In the genomic region with DNA sequence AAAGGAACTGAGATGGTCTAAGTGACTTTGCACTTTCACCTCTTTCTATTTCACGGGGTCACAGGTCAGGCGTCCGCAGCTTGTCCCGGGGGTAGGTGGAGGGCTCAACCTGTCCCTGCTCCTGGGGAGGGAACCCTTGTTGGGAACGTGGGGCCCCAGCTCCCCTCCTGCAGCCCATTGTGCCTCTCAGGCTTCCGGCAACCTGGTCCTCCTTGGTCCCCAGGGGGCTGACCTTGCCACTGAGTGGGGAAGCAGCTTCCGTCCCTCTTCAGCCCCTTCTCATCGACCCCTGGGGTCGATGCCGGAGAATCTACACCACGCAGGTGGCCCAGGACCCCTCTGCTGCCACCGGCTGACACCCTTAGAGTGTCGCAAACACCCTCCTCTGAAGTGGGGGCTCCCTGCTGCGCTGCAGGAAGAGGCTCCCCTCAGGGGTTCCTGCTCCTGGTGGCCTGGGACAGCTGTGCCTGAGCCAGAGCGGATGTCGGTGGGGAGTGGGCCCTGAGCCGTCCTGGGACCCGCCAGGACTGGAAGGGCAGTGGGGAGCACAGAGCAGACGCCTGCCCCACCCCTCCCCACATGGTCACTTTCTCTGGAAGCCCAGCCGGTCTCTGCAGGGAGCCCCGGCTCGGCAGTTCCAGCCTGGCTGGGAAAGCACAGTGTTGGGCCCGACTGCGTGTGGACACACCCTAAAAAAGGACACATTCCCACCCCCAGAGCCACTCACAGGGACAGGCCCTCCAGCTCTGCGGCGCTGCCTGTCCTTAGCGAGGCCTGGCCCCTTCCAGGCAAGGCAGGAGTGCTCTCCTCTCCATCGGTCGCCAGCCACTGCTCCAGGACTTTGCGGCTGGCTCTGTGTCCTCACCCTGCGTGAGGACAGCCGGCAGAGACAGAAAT, we compare ENCODE assay signal across 18 cellular contexts.
DNase-seq lines count a peak whose midpoint lies in the region; ATAC-seq and TF ChIP-seq lines count a peak whose summit lies in the region.
"Had no signal": no experiment of that assay in that cellular context is flagged by ENCODE, and none has a peak within 500 bp of the region (broad histone marks: within the 10 kb centered on the region; RNA-seq: fewer than 3 reads in every experiment).

No MANE protein-coding gene starts in this region.

- no peaks in the 10 kb centered on the region for H3K27me3 Mint-ChIP-seq in osteocyte (ENCODE audit: unreplicated experiment)

- DNase-seq in Panc1 (ENCODE audit: low read depth, low spot score) (no peak), islet precursor cell (peak; percentile 50), osteocyte (ENCODE audit: extremely low spot score, unreplicated experiment) (peak; percentile 80), adrenal gland (no peak), HuH-7 (ENCODE audit: low spot score) (no peak), osteoblast (ENCODE audit: insufficient read length, low spot score, missing footprints) (no peak)
- DNase-seq: AML-193, DMS79 treated with DMSO at 0.1 percent for 48 hours, NCI-H1436, NCI-H2029, NCI-H2171, NCI-H446, NCI-H526 treated with DMSO at 0.1 percent for 48 hours had no signal

- H2AFZ ChIP-seq in osteoblast (ENCODE audit: low read length) = no peak overlapping the region

- H3K27me3 ChIP-seq in Panc1 (ENCODE audit: control insufficient read depth, insufficient read depth, low read length) = no peaks in the 10 kb centered on the region
- no peaks in the 10 kb centered on the region for H3K27me3 ChIP-seq in adrenal gland
- H3K27me3 ChIP-seq in osteoblast (ENCODE audit: insufficient read depth, low read length) = no peaks in the 10 kb centered on the region
- H3K27me3 ChIP-seq: Peyer's patch had no signal

- peaks cover 3% of the 10 kb centered on the region for H3K9me3 Mint-ChIP-seq in osteocyte (ENCODE audit: unreplicated experiment)

- no peak overlapping the region for H3K27ac Mint-ChIP-seq in osteocyte (ENCODE audit: unreplicated experiment)

- no TSS peak for BruUV-seq in Panc1 (replicated peaks; lab: Mats Ljungman, UMichigan)

- H4K20me1 ChIP-seq in osteoblast (ENCODE audit: insufficient read depth, low read length) = no peaks in the 10 kb centered on the region

- TF ChIP-seq CTCF in HEK293 (tag by site-specific recombination; IDR thresholded peaks at IDR 0.05) (no peak), Panc1 (IDR thresholded peaks at IDR 0.05) (no peak), osteocyte (IDR thresholded peaks at IDR 0.05) (no peak), adrenal gland (IDR thresholded peaks at IDR 0.05) (no peak), osteoblast (IDR thresholded peaks at IDR 0.05; ENCODE audit: extremely low read depth, low read depth, low read length) (no peak)

- no peaks in the 10 kb centered on the region for H3K9me3 ChIP-seq in HEK293 (ENCODE audit: control insufficient read depth, insufficient read depth, low read depth, low read length)
- no peaks in the 10 kb centered on the region for H3K9me3 ChIP-seq in Panc1 (ENCODE audit: control insufficient read depth, insufficient read depth, low read depth, low read length)
- no peaks in the 10 kb centered on the region for H3K9me3 ChIP-seq in adrenal gland (replicated peaks in 1 of 3)
- no peaks in the 10 kb centered on the region for H3K9me3 ChIP-seq in osteoblast (ENCODE audit: low read depth, low read length)
- H3K9me3 ChIP-seq: HAP-1, Peyer's patch, SJSA1 had no signal

- POLR2A ChIA-PET in HEK293 (lab: Yijun Ruan, JAX) = no interaction called here
- POLR2A ChIA-PET in Panc1 (lab: Charles Lee) = no interaction called here

- TF ChIP-seq POLR2A in adrenal gland (IDR thresholded peaks at IDR 0.05) = no peak

- no peak overlapping the region for H3K4me2 ChIP-seq in osteoblast (ENCODE audit: insufficient read depth, low read length)
- H3K4me2 ChIP-seq: KMS-11 had no signal

- no peaks in the 10 kb centered on the region for H3K36me3 Mint-ChIP-seq in osteocyte (ENCODE audit: unreplicated experiment)

- CTCF ChIA-PET in HEK293 (lab: Yijun Ruan, JAX) = no interaction called here
- CTCF ChIA-PET in Panc1 (lab: Charles Lee) = no interaction called here

- no peak overlapping the region for H3K27ac ChIP-seq in HEK293 (ENCODE audit: extremely low read depth, low read depth, low read length)
- no peak overlapping the region for H3K27ac ChIP-seq in Panc1 (ENCODE audit: low read length)
- no peak overlapping the region for H3K27ac ChIP-seq in adrenal gland
- no peak overlapping the region for H3K27ac ChIP-seq in osteoblast (ENCODE audit: low read depth, low read length)
- H3K27ac ChIP-seq: KMS-11, Peyer's patch, SJSA1 had no signal

- 64 to 81% (median 75%) methylated on average over 20 to 32 of the region's 32 CpGs for WGBS in adrenal gland, 4 donors

- H3K36me3 ChIP-seq in HEK293 (ENCODE audit: control insufficient read depth in 2 of 2, insufficient read depth in 1 of 2, low read length in 2 of 2) = no peaks in the 10 kb centered on the region
- H3K36me3 ChIP-seq in Panc1 (ENCODE audit: control insufficient read depth, insufficient read depth, low read length) = no peaks in the 10 kb centered on the region
- H3K36me3 ChIP-seq in adrenal gland (replicated peaks in 1 of 2) = no peaks in the 10 kb centered on the region
- H3K36me3 ChIP-seq in osteoblast (ENCODE audit: insufficient read depth, low read length) = no peaks in the 10 kb centered on the region
- H3K36me3 ChIP-seq: HAP-1, Peyer's patch, SJSA1 had no signal

- H3K4me1 ChIP-seq in HEK293 (ENCODE audit: control insufficient read depth, insufficient read depth, low read length) = no peaks in the 10 kb centered on the region
- no peaks in the 10 kb centered on the region for H3K4me1 ChIP-seq in Panc1 (ENCODE audit: control insufficient read depth, insufficient read depth, low read length)
- H3K4me1 ChIP-seq in adrenal gland (replicated peaks in 1 of 2) = no peaks in the 10 kb centered on the region
- no peaks in the 10 kb centered on the region for H3K4me1 ChIP-seq in osteoblast (ENCODE audit: insufficient read depth, low read length)
- H3K4me1 ChIP-seq: HAP-1, Peyer's patch, SJSA1 had no signal

- no peaks in the 10 kb centered on the region for H3K4me1 Mint-ChIP-seq in osteocyte (ENCODE audit: unreplicated experiment)

- intact Hi-C loops in Panc1 (cut with micrococcal nuclease; ENCODE audit: unreplicated experiment) (no loop called here), adrenal gland (cut with DNase I) (no loop called here)

- no peak overlapping the region for H3K4me3 Mint-ChIP-seq in osteocyte (ENCODE audit: unreplicated experiment)

- ATAC-seq in Panc1 = peak; percentile 25; the same call in 1 of the 2 replicates

- H3K79me2 ChIP-seq in osteoblast (ENCODE audit: insufficient read depth, low read length) = no peaks in the 10 kb centered on the region

- in situ Hi-C loops in Panc1 (cut with HindIII; ENCODE audit: low pct_unique_long_range_greater_than_20kb, low sequenced_read_pairs) = no loop called here

- H3K4me3 ChIP-seq in HEK293 (ENCODE audit: low read depth, low read length) (no peak overlapping the region), Panc1 (ENCODE audit: low read depth in 2 of 2, low read length in 2 of 2) (no peak overlapping the region), adrenal gland (no peak overlapping the region), osteoblast (ENCODE audit: insufficient read depth, low read length) (no peak overlapping the region)
- H3K4me3 ChIP-seq: HAP-1, Peyer's patch, SJSA1 had no signal

TF ChIP-seq in HEK293, 187 proteins besides CTCF, POLR2A, EP300 and RAD21 (continues in another document):
- no peak for TF ChIP-seq ZNF2 (tag by site-specific recombination; IDR thresholded peaks at IDR 0.05)
- TF ChIP-seq, protein P1, sequence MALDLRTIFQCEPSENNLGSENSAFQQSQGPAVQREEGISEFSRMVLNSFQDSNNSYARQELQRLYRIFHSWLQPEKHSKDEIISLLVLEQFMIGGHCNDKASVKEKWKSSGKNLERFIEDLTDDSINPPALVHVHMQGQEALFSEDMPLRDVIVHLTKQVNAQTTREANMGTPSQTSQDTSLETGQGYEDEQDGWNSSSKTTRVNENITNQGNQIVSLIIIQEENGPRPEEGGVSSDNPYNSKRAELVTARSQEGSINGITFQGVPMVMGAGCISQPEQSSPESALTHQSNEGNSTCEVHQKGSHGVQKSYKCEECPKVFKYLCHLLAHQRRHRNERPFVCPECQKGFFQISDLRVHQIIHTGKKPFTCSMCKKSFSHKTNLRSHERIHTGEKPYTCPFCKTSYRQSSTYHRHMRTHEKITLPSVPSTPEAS (tag by site-specific recombination; IDR thresholded peaks at IDR 0.05) = no peak
- TF ChIP-seq KLF1 (tag by site-specific recombination; IDR thresholded peaks at IDR 0.05) = no peak
- no peak for TF ChIP-seq ZNF404 (tag by site-specific recombination; IDR thresholded peaks at IDR 0.05)
- TF ChIP-seq, protein P2, sequence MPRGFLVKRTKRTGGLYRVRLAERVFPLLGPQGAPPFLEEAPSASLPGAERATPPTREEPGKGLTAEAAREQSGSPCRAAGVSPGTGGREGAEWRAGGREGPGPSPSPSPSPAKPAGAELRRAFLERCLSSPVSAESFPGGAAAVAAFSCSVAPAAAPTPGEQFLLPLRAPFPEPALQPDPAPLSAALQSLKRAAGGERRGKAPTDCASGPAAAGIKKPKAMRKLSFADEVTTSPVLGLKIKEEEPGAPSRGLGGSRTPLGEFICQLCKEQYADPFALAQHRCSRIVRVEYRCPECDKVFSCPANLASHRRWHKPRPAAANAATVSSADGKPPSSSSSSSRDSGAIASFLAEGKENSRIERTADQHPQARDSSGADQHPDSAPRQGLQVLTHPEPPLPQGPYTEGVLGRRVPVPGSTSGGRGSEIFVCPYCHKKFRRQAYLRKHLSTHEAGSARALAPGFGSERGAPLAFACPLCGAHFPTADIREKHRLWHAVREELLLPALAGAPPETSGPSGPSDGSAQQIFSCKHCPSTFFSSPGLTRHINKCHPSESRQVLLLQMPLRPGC (tag by site-specific recombination; IDR thresholded peaks at IDR 0.05) = no peak

Comparison
In these comparisons a context has a peak if more than half of its experiments do, and no peak if none do; other contexts are left out.
1. DNase-seq: peak in islet precursor cell (single experiment) and osteocyte (single experiment); none in Panc1 (single experiment), adrenal gland (0 of 7), HuH-7 (single experiment) and osteoblast (single experiment).